Comparison of ENCODE assay signal across 11 cellular contexts in genomic region chrX:67781132-67781531, GRCh38.
DNase-seq lines count a peak whose midpoint lies in the region; ATAC-seq and TF ChIP-seq lines count a peak whose summit lies in the region.
"Had no signal": no experiment of that assay in that cellular context is flagged by ENCODE, and none has a peak within 500 bp of the region (broad histone marks: within the 10 kb centered on the region; RNA-seq: fewer than 3 reads in every experiment).

No MANE protein-coding gene starts in this region.

- H3K27ac ChIP-seq in VCaP (peak overlapping the region; percentile 74), foreskin keratinocyte (no peak overlapping the region)

- DNase-seq in ELR (ENCODE audit: low read depth) (peak; percentile 26), foreskin keratinocyte (no peak), pulmonary artery endothelial cell (ENCODE audit: low read depth, low spot score) (peak; percentile 17)
- no peak for DNase-seq in stimulated activated CD4-positive, alpha-beta T cell treated with anti-CD3 and anti-CD28 coated beads, Interleukin-4, amount 100 ng/mL, for 4 hours
- DNase-seq in activated CD8-positive, alpha-beta memory T cell treated with anti-CD3 and anti-CD28 coated beads, Interleukin-2, amount 50 U/mL, for 48 hours, result no peak
- no peak for DNase-seq in stimulated activated naive CD4-positive, alpha-beta T cell treated with Interleukin-2 at 50 U/mL for 16 hours (lab: John Stamatoyannopoulos, UW)
- DNase-seq: DMS 273 treated with DMSO at 0.1 percent for 48 hours, NCI-H1436 treated with DMSO at 0.1 percent for 48 hours had no signal

- TF ChIP-seq CTCF in VCaP (conservative IDR thresholded peaks at IDR 0.05) (no peak), foreskin keratinocyte (conservative IDR thresholded peaks at IDR 0.05) (no peak)

- H3K4me1 ChIP-seq in foreskin keratinocyte, result no peaks in the 10 kb centered on the region

- no peaks in the 10 kb centered on the region for H3K27me3 ChIP-seq in foreskin keratinocyte

- ATAC-seq in foreskin keratinocyte (peak; percentile 14), HG02884 (IDR thresholded peaks at IDR 0.05; ENCODE audit: unreplicated experiment) (no peak)
- ATAC-seq: HCT116 had no signal

Comparison
In these comparisons a context has a peak if more than half of its experiments do, and no peak if none do; other contexts are left out.
1. DNase-seq: peak in ELR (single experiment) and pulmonary artery endothelial cell (single experiment); none in foreskin keratinocyte (0 of 2), stimulated activated CD4-positive, alpha-beta T cell treated with anti-CD3 and anti-CD28 coated beads, Interleukin-4, amount 100 ng/mL, for 4 hours (0 of 2), activated CD8-positive, alpha-beta memory T cell treated with anti-CD3 and anti-CD28 coated beads, Interleukin-2, amount 50 U/mL, for 48 hours (single experiment) and stimulated activated naive CD4-positive, alpha-beta T cell treated with Interleukin-2 at 50 U/mL for 16 hours (single experiment).